20 cellular contexts compared by ENCODE assay signal in the genomic region with DNA sequence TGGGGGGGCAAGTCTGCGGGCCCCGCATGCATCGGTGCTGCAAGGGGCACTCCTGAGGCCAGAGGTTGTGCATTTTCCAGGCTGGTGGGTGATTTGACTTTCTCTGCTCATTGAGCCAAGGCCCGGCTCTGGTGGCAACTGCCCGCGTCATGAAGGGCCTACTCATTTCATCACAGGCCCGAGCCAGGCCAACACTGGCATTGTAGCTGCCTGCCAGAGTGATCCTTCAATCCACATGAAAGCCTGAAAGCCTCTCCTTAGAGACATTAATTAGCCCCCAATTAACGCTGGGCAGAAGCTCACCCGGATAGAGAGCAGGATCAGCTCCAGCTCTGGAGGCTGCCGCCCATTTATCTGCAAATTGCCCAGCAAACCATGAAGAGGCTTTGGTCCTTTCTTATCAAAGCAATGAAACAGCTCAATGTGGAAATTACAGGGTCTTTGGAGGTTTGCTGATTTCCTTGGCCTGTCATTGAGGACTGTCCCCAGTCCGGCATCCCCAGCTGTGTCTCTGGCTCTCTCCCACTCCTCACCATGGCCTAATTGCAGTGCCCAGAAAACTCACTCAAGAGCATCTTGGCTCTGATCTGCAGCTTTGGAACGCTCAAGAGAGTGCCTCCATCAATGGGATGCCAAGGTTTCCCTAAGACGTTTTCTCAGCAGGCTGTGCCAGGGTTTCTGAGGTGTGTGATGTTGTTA. TPM values are rescaled to one million over a fixed set of nuclear protein-coding genes. Genes with fewer than 3 reads are reported as not detected.
A peak's percentile ranks its signal among the peaks of the same experiment; 100 is the strongest.
DNase-seq lines count a peak whose midpoint lies in the region; ATAC-seq, FAIRE-seq and TF ChIP-seq lines count a peak whose summit lies in the region.
"Had no signal": no experiment of that assay in that cellular context is flagged by ENCODE, and none has a peak within 500 bp of the region (broad histone marks: within the 10 kb centered on the region; RNA-seq: fewer than 3 reads in every experiment).

No MANE protein-coding gene starts in this region.

- CTCF ChIA-PET in HepG2 (lab: Yijun Ruan, JAX; ENCODE audit: low intra/inter-chr PET ratio, low total read pairs), result no interaction called here

- BruUV-seq in HepG2 (replicated peaks; lab: Mats Ljungman, UMichigan), result no TSS peak

- peaks cover 5% of the 10 kb centered on the region for H3K27me3 Mint-ChIP-seq in glutamatergic neuron (ENCODE audit: unreplicated experiment)

- no peaks in the 10 kb centered on the region for H3K9me3 ChIP-seq in HepG2 (ENCODE audit: low read length)
- H3K9me3 ChIP-seq: SK-N-SH had no signal

- no peak overlapping the region for H3K27ac ChIP-seq in HepG2 (ENCODE audit: extremely low read length, insufficient read depth, low read length)

- POLR2A ChIA-PET in HepG2 (lab: Yijun Ruan, JAX), result no interaction called here

- in situ Hi-C loops in HepG2 (cut with HindIII; ENCODE audit: extremely low pct_ligation_motif_present, low pct_unique_long_range_greater_than_20kb), result no loop called here

- no peak overlapping the region for H3K4me2 ChIP-seq in HepG2 (ENCODE audit: low read depth, low read length)
- H3K4me2 ChIP-seq: SK-N-SH had no signal

- TF ChIP-seq CTCF in glutamatergic neuron (IDR thresholded peaks at IDR 0.05; ENCODE audit: partially characterized antibody, unreplicated experiment) (no peak), HepG2 (CRISPR knock-in tag; IDR thresholded peaks at IDR 0.05) (no peak)

- ATAC-seq in HepG2, result no peak
- ATAC-seq: CD8-positive, alpha-beta T cell; Panc1; Right ventricle myocardium inferior had no signal

- intact Hi-C loops in HepG2 (cut with micrococcal nuclease; ENCODE audit: unreplicated experiment), result no loop called here

- H3K36me3 ChIP-seq in HepG2 (replicated peaks in 1 of 2; ENCODE audit: control insufficient read depth in 1 of 2, insufficient read depth in 2 of 2, low read length in 2 of 2), result no peaks in the 10 kb centered on the region

- H3K79me2 ChIP-seq in HepG2 (ENCODE audit: insufficient read depth, low read length), result no peaks in the 10 kb centered on the region

- H3K4me1 Mint-ChIP-seq in glutamatergic neuron (ENCODE audit: low read depth, unreplicated experiment), result peaks cover 30% of the 10 kb centered on the region

- DNase-seq in NCI-H2227 (lab: John Stamatoyannopoulos, UW; ENCODE audit: unreplicated experiment) (peak; percentile 55), amygdala (lab: John Stamatoyannopoulos, UW) (peak in 34 of 56 donors; percentile 7 to 79 (median 44)), glutamatergic neuron (no peak), putamen (ENCODE audit: low spot score) (peak; percentile 57), HepG2 (ENCODE audit: low spot score) (no peak), H54 (ENCODE audit: insufficient read length, low spot score) (no peak), NCI-H524 (lab: John Stamatoyannopoulos, UW) (no peak)
- DNase-seq: CD8-positive, alpha-beta T cell; EL; HCEC 1CT; IMR-90; Kasumi-1; NCI-H1417 treated with DMSO at 0.1 percent for 48 hours; NCI-H2081; NCI-H774; SK-N-SH had no signal

- TF ChIP-seq RAD21 in HepG2 (CRISPR knock-in tag; IDR thresholded peaks at IDR 0.05), result no peak

- WGBS in HepG2 (ENCODE audit: low lambda C conversion rate), result 51% methylated on average over 5 of the region's 13 CpGs

- TF ChIP-seq EP300 in HepG2 (IDR thresholded peaks at IDR 0.05; ENCODE audit: low read depth in 2 of 2, low read length in 2 of 2) (no peak), HepG2 (CRISPR knock-in tag; IDR thresholded peaks at IDR 0.05; ENCODE audit: borderline replicate concordance) (no peak)

- H3K36me3 Mint-ChIP-seq in glutamatergic neuron (ENCODE audit: unreplicated experiment), result peaks cover 7% of the 10 kb centered on the region
- H3K36me3 Mint-ChIP-seq: CD8-positive, alpha-beta T cell had no signal

- H3K27ac Mint-ChIP-seq in glutamatergic neuron (ENCODE audit: unreplicated experiment), result peak overlapping the region; percentile 14
- H3K27ac Mint-ChIP-seq: CD8-positive, alpha-beta T cell had no signal

- H4K20me1 ChIP-seq in HepG2 (ENCODE audit: insufficient read depth, low read length), result peaks cover 2% of the 10 kb centered on the region; the same call in 1 of the 2 replicates

- H3K4me3 Mint-ChIP-seq in glutamatergic neuron (ENCODE audit: unreplicated experiment), result peak overlapping the region; percentile 7
- H3K4me3 Mint-ChIP-seq: CD8-positive, alpha-beta T cell had no signal

- FAIRE-seq in HepG2 (lab: Jason Lieb, UNC) (no peak), H54 (lab: Jason Lieb, UNC) (no peak)

- H3K9ac ChIP-seq in HepG2 (ENCODE audit: insufficient read depth, low read depth, low read length), result no peak overlapping the region
- H3K9ac ChIP-seq: SK-N-SH had no signal

- H3K27me3 ChIP-seq in HepG2 (ENCODE audit: control insufficient read depth in 1 of 2, insufficient read depth in 2 of 2, low read length in 2 of 2), result peaks cover 0 to 25% of the 10 kb centered on the region in 2 experiments; a peak in 4 of 5 replicates

- peaks cover 12% of the 10 kb centered on the region for H3K9me3 Mint-ChIP-seq in glutamatergic neuron (ENCODE audit: unreplicated experiment)
- H3K9me3 Mint-ChIP-seq: CD8-positive, alpha-beta T cell had no signal

- TF ChIP-seq POLR2A in HepG2 (IDR thresholded peaks at IDR 0.05; ENCODE audit: insufficient read depth in 1 of 2, low read depth in 2 of 2, low read length in 2 of 2), result no peak
- no peak for TF ChIP-seq POLR2A in H54 (IDR thresholded peaks at IDR 0.05; ENCODE audit: low read depth, low read length)

- H3K4me1 ChIP-seq in HepG2 (ENCODE audit: insufficient read depth, low read length), result no peaks in the 10 kb centered on the region

- H3K4me3 ChIP-seq in HepG2 (replicated peaks in 1 of 3; ENCODE audit: insufficient read depth in 1 of 3, low read depth in 2 of 3, low read length in 3 of 3), result no peak overlapping the region

- no peak overlapping the region for H2AFZ ChIP-seq in HepG2 (ENCODE audit: low read length)

TF ChIP-seq in HepG2, 621 proteins besides CTCF, POLR2A, EP300 and RAD21 (continues in another document):
- TF ChIP-seq ZNF598 (CRISPR knock-in tag; IDR thresholded peaks at IDR 0.05; ENCODE audit: borderline replicate concordance), result no peak
- no peak for TF ChIP-seq SMAD3 (CRISPR knock-in tag; IDR thresholded peaks at IDR 0.05)
- TF ChIP-seq CREB1 (IDR thresholded peaks at IDR 0.05), result no peak
- no peak for TF ChIP-seq CREB1 (CRISPR knock-in tag; IDR thresholded peaks at IDR 0.05)
- no peak for TF ChIP-seq PHB2 (IDR thresholded peaks at IDR 0.05; ENCODE audit: partially characterized antibody)
- TF ChIP-seq KLF9 (CRISPR knock-in tag; IDR thresholded peaks at IDR 0.05; ENCODE audit: low read depth), result no peak
- no peak for TF ChIP-seq KDM6A (CRISPR knock-in tag; IDR thresholded peaks at IDR 0.05; ENCODE audit: low read depth)
- no peak for TF ChIP-seq PAF1 (CRISPR knock-in tag; IDR thresholded peaks at IDR 0.05)
- TF ChIP-seq EZH2 (conservative IDR thresholded peaks at IDR 0.05; ENCODE audit: low read depth, low read length), result no peak
- TF ChIP-seq SATB2 (CRISPR knock-in tag; IDR thresholded peaks at IDR 0.05), result no peak
- no peak for TF ChIP-seq ATF7 (IDR thresholded peaks at IDR 0.05)
- TF ChIP-seq ATF7 (CRISPR knock-in tag; IDR thresholded peaks at IDR 0.05), result no peak
- TF ChIP-seq, protein P1, sequence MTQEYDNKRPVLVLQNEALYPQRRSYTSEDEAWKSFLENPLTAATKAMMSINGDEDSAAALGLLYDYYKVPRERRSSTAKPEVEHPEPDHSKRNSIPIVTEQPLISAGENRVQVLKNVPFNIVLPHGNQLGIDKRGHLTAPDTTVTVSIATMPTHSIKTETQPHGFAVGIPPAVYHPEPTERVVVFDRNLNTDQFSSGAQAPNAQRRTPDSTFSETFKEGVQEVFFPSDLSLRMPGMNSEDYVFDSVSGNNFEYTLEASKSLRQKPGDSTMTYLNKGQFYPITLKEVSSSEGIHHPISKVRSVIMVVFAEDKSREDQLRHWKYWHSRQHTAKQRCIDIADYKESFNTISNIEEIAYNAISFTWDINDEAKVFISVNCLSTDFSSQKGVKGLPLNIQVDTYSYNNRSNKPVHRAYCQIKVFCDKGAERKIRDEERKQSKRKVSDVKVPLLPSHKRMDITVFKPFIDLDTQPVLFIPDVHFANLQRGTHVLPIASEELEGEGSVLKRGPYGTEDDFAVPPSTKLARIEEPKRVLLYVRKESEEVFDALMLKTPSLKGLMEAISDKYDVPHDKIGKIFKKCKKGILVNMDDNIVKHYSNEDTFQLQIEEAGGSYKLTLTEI (CRISPR knock-in tag; conservative IDR thresholded peaks at IDR 0.05), result no peak
- no peak for TF ChIP-seq ZFP82 (CRISPR knock-in tag; IDR thresholded peaks at IDR 0.05; ENCODE audit: borderline replicate concordance)
- no peak for TF ChIP-seq TBX3 (IDR thresholded peaks at IDR 0.05; ENCODE audit: borderline replicate concordance)
- no peak for TF ChIP-seq ZNF614 (CRISPR knock-in tag; IDR thresholded peaks at IDR 0.05; ENCODE audit: borderline replicate concordance)
- no peak for TF ChIP-seq SRSF4 (IDR thresholded peaks at IDR 0.05; ENCODE audit: low read depth, low read length, poor library complexity, severe bottlenecking)
- no peak for TF ChIP-seq SIX4 (CRISPR knock-in tag; IDR thresholded peaks at IDR 0.05)

RNA-seq across cellular contexts. Expression of gene STUM, which starts 50.4 kb away (rescaled TPM):
- total RNA-seq in glutamatergic neuron (ENCODE audit: unreplicated experiment), result 11.0 TPM
- not detected in 2 replicates for total RNA-seq in HepG2 (2016; rRNA removed; fragmentation: Illumina TruSeq; extraction: Trizol)
- total RNA-seq in HepG2 (2016; cell fraction: cytosol; rRNA removed; fragmentation: Illumina TruSeq; extraction: Trizol; ENCODE audit: low read depth), result not detected in 2 replicates
- total RNA-seq in HepG2 (2016; cell fraction: insoluble cytoplasmic fraction; rRNA removed; fragmentation: Illumina TruSeq; extraction: Trizol), result not detected in 2 replicates
- not detected in 2 replicates for total RNA-seq in HepG2 (2016; cell fraction: membrane; rRNA removed; fragmentation: Illumina TruSeq; extraction: Trizol)
- not detected in 2 replicates for total RNA-seq in HepG2 (2016; cell fraction: nucleus; rRNA removed; fragmentation: Illumina TruSeq; extraction: Trizol)
- polyA plus RNA-seq in HepG2 (2011; rRNA removed), result not detected in 2 replicates
- not detected in 2 replicates for polyA plus RNA-seq in HepG2 (2011; cell fraction: cytosol; rRNA removed)
- 0.02 TPM in 2 replicates for polyA plus RNA-seq in HepG2 (2011; cell fraction: nucleus; rRNA removed)
- polyA plus RNA-seq in HepG2 (2012), result 0.01 TPM in 1 of 2 replicates, not detected in the other
- polyA plus RNA-seq in HepG2 (2016; cell fraction: cytosol; fragmentation: Illumina TruSeq; extraction: Trizol; ENCODE audit: low read depth), result not detected in 2 replicates
- polyA plus RNA-seq in HepG2 (2016; cell fraction: insoluble cytoplasmic fraction; fragmentation: Illumina TruSeq; extraction: Trizol; ENCODE audit: low read depth), result not detected in 2 replicates
- polyA plus RNA-seq in HepG2 (2016; cell fraction: membrane; fragmentation: Illumina TruSeq; extraction: Trizol; ENCODE audit: low read depth), result not detected in 2 replicates
- polyA plus RNA-seq in HepG2 (2016; cell fraction: nucleus; fragmentation: Illumina TruSeq; extraction: Trizol; ENCODE audit: insufficient read depth, low read depth), result not detected in 2 replicates
- not detected in 2 replicates for polyA minus RNA-seq in HepG2 (2011; rRNA and poly(A)+ RNA removed; ENCODE audit: low replicate concordance)
- not detected in 2 replicates for polyA minus RNA-seq in HepG2 (2011; cell fraction: cytosol; rRNA and poly(A)+ RNA removed)
- 0.13 TPM in 1 of 2 replicates, not detected in the other for polyA minus RNA-seq in HepG2 (2011; cell fraction: nucleus; rRNA and poly(A)+ RNA removed)
- total RNA-seq: CD8-positive, alpha-beta T cell; IMR-90 had no signal
- polyA plus RNA-seq: AG04450, BJ, IMR-90, SK-N-SH had no signal

Comparison
In these comparisons a context has a peak if more than half of its experiments do, and no peak if none do; other contexts are left out.
1. DNase-seq: peak in NCI-H2227 (single experiment), amygdala (34 of 56) and putamen (single experiment); none in glutamatergic neuron (single experiment), HepG2 (single experiment), H54 (single experiment) and NCI-H524 (0 of 2).
2. RNA of gene STUM, which starts 50.4 kb away (total RNA-seq): 11.0 TPM in glutamatergic neuron (single experiment); not detected in HepG2; every median in the first group is over 10 times any median in the second.